ENCODE assay signal across 15 cellular contexts in the genomic region with DNA sequence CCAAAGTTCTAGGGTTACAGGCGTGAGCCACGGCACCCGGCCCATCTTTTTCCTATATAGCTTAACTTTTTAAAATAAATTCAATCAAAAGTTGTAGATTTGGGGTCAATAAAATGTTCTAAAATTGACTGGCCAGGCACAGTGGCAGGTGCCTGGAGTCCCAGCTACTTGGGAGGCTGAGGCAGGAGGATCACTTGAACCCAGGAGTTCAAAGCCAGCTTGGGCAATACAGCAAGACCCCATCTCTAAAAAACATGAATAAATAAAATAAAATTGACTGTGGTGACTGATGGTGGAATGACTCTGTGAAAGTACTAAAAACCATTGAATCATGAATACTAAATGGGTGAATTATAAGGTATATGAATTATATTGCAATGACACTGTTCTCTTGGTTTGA. TPM values are rescaled to one million over a fixed set of nuclear protein-coding genes. Genes with fewer than 3 reads are reported as not detected.
DNase-seq lines count a peak whose midpoint lies in the region; ATAC-seq and TF ChIP-seq lines count a peak whose summit lies in the region.
"Had no signal": no experiment of that assay in that cellular context is flagged by ENCODE, and none has a peak within 500 bp of the region (broad histone marks: within the 10 kb centered on the region; RNA-seq: fewer than 3 reads in every experiment).

No MANE protein-coding gene starts in this region.

- H2AFZ ChIP-seq in osteoblast (ENCODE audit: low read length) = no peak overlapping the region
- H2AFZ ChIP-seq: GM23338 had no signal

- no peak for DNase-seq in activated CD4-positive, alpha-beta T cell treated with anti-CD3 and anti-CD28 coated beads for 36 hours
- DNase-seq in activated CD4-positive, alpha-beta T cell treated with anti-CD3 and anti-CD28 coated beads for 4 hours = no peak
- DNase-seq in coronary artery (ENCODE audit: low spot score) (no peak), osteoblast (ENCODE audit: insufficient read length, low spot score, missing footprints) (no peak), substantia nigra (lab: John Stamatoyannopoulos, UW) (no peak), upper lobe of left lung (no peak), H7 (no peak), activated gamma-delta T cell (lab: John Stamatoyannopoulos, UW) (no peak)
- DNase-seq: CD8-positive, alpha-beta T cell; DMS79 treated with DMSO at 0.1 percent for 48 hours; NCI-H1436; NCI-H2081 treated with DMSO at 0.1 percent for 48 hours; NCI-H524 treated with DMSO at 0.1 percent for 48 hours; NK-92 treated with Interleukin-12 subunit alpha and Interleukin-12 subunit beta, amount 100 ng/mL, for 24 hours had no signal

- no peak for ATAC-seq in activated CD4-positive, alpha-beta T cell treated with anti-CD3 and anti-CD28 coated beads for 36 hours
- no peak for ATAC-seq in upper lobe of left lung (ENCODE audit: low FRiP score in 2 of 2)
- ATAC-seq: CD8-positive, alpha-beta T cell; GM23338 had no signal

- H3K27ac Mint-ChIP-seq in activated CD4-positive, alpha-beta T cell treated with anti-CD3 and anti-CD28 coated beads for 36 hours = peak overlapping the region; percentile 25

- peaks cover 25% of the 10 kb centered on the region for H3K4me1 Mint-ChIP-seq in activated CD4-positive, alpha-beta T cell treated with anti-CD3 and anti-CD28 coated beads for 36 hours
- H3K4me1 Mint-ChIP-seq: GM23338 had no signal

- no peak overlapping the region for H3K4me3 ChIP-seq in coronary artery
- no peak overlapping the region for H3K4me3 ChIP-seq in osteoblast (ENCODE audit: insufficient read depth, low read length)
- H3K4me3 ChIP-seq in upper lobe of left lung = no peak overlapping the region
- no peak overlapping the region for H3K4me3 ChIP-seq in H7 (ENCODE audit: insufficient read depth, low read depth, low read length)
- H3K4me3 ChIP-seq: GM23338 had no signal

- H3K27me3 ChIP-seq in osteoblast (ENCODE audit: insufficient read depth, low read length) = no peaks in the 10 kb centered on the region
- H3K27me3 ChIP-seq in upper lobe of left lung = no peaks in the 10 kb centered on the region
- no peaks in the 10 kb centered on the region for H3K27me3 ChIP-seq in H7 (ENCODE audit: control insufficient read depth, insufficient read depth, low read length)

- no peak for TF ChIP-seq POLR2A in upper lobe of left lung (IDR thresholded peaks at IDR 0.05)

- TF ChIP-seq CTCF in coronary artery (IDR thresholded peaks at IDR 0.05) (no peak), osteoblast (IDR thresholded peaks at IDR 0.05; ENCODE audit: extremely low read depth, low read depth, low read length) (no peak), upper lobe of left lung (IDR thresholded peaks at IDR 0.05) (no peak)

- H3K4me3 Mint-ChIP-seq in activated CD4-positive, alpha-beta T cell treated with anti-CD3 and anti-CD28 coated beads for 36 hours = no peak overlapping the region
- H3K4me3 Mint-ChIP-seq: GM23338 had no signal

- CTCF ChIA-PET in activated CD4-positive, alpha-beta T cell treated with anti-CD3 and anti-CD28 coated beads for 36 hours (lab: Charles Lee) = interaction anchor here (0.6 to 1.9 kb wide), 3 partner anchors 14 to 87 kb away, joined by 3 to 11 read pairs (median 5); partner anchors contain the start of gene P4HA1

- no peak overlapping the region for H3K4me2 ChIP-seq in osteoblast (ENCODE audit: insufficient read depth, low read length)
- H3K4me2 ChIP-seq: GM23338 had no signal

- no peak for TF ChIP-seq EP300 in upper lobe of left lung (IDR thresholded peaks at IDR 0.05)

- H3K4me1 ChIP-seq in osteoblast (ENCODE audit: insufficient read depth, low read length) = peaks cover 14% of the 10 kb centered on the region
- peaks cover 8 to 15% (median 10%) of the 10 kb centered on the region in 4 donors for H3K4me1 ChIP-seq in upper lobe of left lung

- H3K27ac ChIP-seq in coronary artery (peak overlapping the region; percentile 1 to 65), osteoblast (ENCODE audit: low read depth, low read length) (peak overlapping the region; percentile 52), substantia nigra (ENCODE audit: low read depth, low read length, poor library complexity, severe bottlenecking) (peak overlapping the region; percentile 52), upper lobe of left lung (peak overlapping the region in 1 of 4 donors; percentile 83)

- intact Hi-C loops in activated CD4-positive, alpha-beta T cell treated with anti-CD3 and anti-CD28 coated beads for 36 hours (cut with DNase I, micrococcal nuclease) = no loop called here

- H4K20me1 ChIP-seq in osteoblast (ENCODE audit: insufficient read depth, low read length) = no peaks in the 10 kb centered on the region

- no peaks in the 10 kb centered on the region for H3K27me3 Mint-ChIP-seq in activated CD4-positive, alpha-beta T cell treated with anti-CD3 and anti-CD28 coated beads for 36 hours

- no peaks in the 10 kb centered on the region for H3K9me3 ChIP-seq in osteoblast (ENCODE audit: low read depth, low read length)
- no peaks in the 10 kb centered on the region for H3K9me3 ChIP-seq in upper lobe of left lung

- H3K9me3 Mint-ChIP-seq in activated CD4-positive, alpha-beta T cell treated with anti-CD3 and anti-CD28 coated beads for 36 hours (ENCODE audit: low read depth) = no peaks in the 10 kb centered on the region
- H3K9me3 Mint-ChIP-seq: CD8-positive, alpha-beta T cell; GM23338 had no signal

- H3K79me2 ChIP-seq in osteoblast (ENCODE audit: insufficient read depth, low read length) = peaks cover 44% of the 10 kb centered on the region

- POLR2A ChIA-PET in activated CD4-positive, alpha-beta T cell treated with anti-CD3 and anti-CD28 coated beads for 36 hours (lab: Charles Lee) = interaction anchor here (0.6 kb wide), 1 partner anchor 1179 kb away, joined by 5 read pairs; no protein-coding TSS in a partner anchor

- 96 to 100% methylated on average over 3 of the region's 3 CpGs for WGBS in upper lobe of left lung, 2 donors

- H3K36me3 ChIP-seq in osteoblast (ENCODE audit: insufficient read depth, low read length) (peaks cover 23% of the 10 kb centered on the region), upper lobe of left lung (peaks cover 0 to 35% (median 6%) of the 10 kb centered on the region in 4 donors), H7 (replicated peaks; ENCODE audit: control insufficient read depth, insufficient read depth, low read length) (no peaks in the 10 kb centered on the region)

- peaks cover 29% of the 10 kb centered on the region for H3K36me3 Mint-ChIP-seq in activated CD4-positive, alpha-beta T cell treated with anti-CD3 and anti-CD28 coated beads for 36 hours (ENCODE audit: low read depth)

RNA-seq across cellular contexts. Expression of gene P4HA1, which starts 20.8 kb away (rescaled TPM):
- total RNA-seq in activated CD4-positive, alpha-beta T cell treated with anti-CD3 and anti-CD28 coated beads for 36 hours = 10 to 100 TPM; 51.8 to 58.5 TPM
- 143 and 220 TPM in 2 replicates for total RNA-seq in osteoblast
- 10 to 100 TPM; 13.4 to 50.0 (median 29.5) TPM for total RNA-seq in upper lobe of left lung
- total RNA-seq in H7 (2014; rRNA removed; shearing (Covaris generic)) = 37.3 and 76.5 TPM in 2 replicates

RNA-seq across cellular contexts. Expression of gene NUDT13, which starts 34.4 kb away (rescaled TPM):
- 1 to 10 TPM; 1.6 to 2.2 TPM for total RNA-seq in activated CD4-positive, alpha-beta T cell treated with anti-CD3 and anti-CD28 coated beads for 36 hours
- 1.8 and 2.1 TPM in 2 replicates for total RNA-seq in osteoblast
- 1 to 10 TPM; 1.0 to 4.6 (median 2.7) TPM for total RNA-seq in upper lobe of left lung
- 0.38 and 1.3 TPM in 2 replicates for total RNA-seq in H7 (2014; rRNA removed; shearing (Covaris generic))
